ENCODE assay signal across 8 cellular contexts in the genomic region with DNA sequence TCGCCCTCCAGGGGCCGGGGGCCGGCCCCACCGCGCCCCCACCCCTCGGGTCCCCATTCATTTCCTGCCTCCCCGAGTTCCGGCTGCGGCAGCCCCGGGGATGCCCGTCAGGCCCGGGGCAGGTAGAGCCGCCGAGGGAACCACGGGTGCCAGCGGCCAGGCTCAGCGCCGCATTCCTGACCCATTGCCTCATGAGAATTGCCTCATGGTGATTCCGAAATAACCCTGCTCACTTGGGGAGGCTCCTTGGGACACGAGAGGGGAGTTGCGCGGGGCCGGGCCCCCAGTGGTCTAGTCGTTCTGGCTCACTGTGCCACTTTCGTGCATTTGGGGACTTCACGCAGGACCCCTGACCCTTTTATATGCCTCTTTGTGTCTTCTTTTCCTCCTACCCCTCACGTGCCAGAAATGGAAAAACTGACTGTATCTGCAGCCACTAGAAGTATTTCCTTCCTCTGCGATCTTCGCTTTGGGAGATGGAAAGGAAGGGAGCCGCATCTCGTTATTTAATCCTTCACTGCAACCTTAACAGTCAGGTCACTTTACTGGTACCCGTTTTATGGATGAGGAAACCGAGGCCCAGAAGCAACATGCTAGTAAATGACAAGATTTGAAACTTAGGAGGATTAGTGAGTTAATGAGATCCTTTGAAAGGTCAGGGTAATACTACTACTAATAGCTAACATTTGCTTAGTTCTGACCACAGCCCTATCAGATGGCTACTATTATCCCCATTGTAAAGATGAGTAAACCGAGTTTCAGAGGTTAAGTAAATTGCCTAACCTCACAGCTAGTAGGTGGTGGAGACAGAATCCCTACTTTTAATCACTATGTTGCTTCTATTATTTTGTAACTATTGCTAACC. TPM values are rescaled to one million over a fixed set of nuclear protein-coding genes. Genes with fewer than 3 reads are reported as not detected.
DNase-seq lines count a peak whose midpoint lies in the region; ATAC-seq and TF ChIP-seq lines count a peak whose summit lies in the region.

No MANE protein-coding gene starts in this region.

- POLR2A ChIA-PET in PC-3 (lab: Charles Lee; ENCODE audit: unreplicated experiment): interaction anchor here (0.7 kb wide), 1 partner anchor 535 kb away, joined by 3 read pairs; no protein-coding TSS in a partner anchor

- no peaks in the 10 kb centered on the region for H3K9me2 ChIP-seq in PC-3 (replicated peaks; ENCODE audit: low read length)

- DNase-seq in activated CD4-positive, alpha-beta T cell treated with anti-CD3 and anti-CD28 coated beads for 4 hours: peak; percentile 34 to 38
- DNase-seq in activated CD4-positive, alpha-beta T cell treated with anti-CD3 and anti-CD28 coated beads, Interleukin-2, amount 50 U/mL, for 48 hours: no peak
- DNase-seq in PC-3 (peak; percentile 79), caudate nucleus (lab: John Stamatoyannopoulos, UW) (peak in 6 of 61 donors; percentile 25 to 66 (median 42)), globus pallidus (ENCODE audit: low spot score) (no peak)
- DNase-seq in stimulated activated naive CD8-positive, alpha-beta T cell treated with anti-CD3 and anti-CD28 coated beads, Interleukin-15, Interleukin-2, amounts not matched to agents 100 U/mL and 50 U/mL, for 24 hours: no peak

- H3K9ac ChIP-seq in PC-3 (ENCODE audit: low read length): peak overlapping the region; percentile 97

- H3K4me2 ChIP-seq in PC-3 (ENCODE audit: low read length): peak overlapping the region; percentile 83

- H3K4me1 ChIP-seq in PC-3 (ENCODE audit: insufficient read depth, low read length): peaks cover 15% of the 10 kb centered on the region

- H3K79me2 ChIP-seq in PC-3 (ENCODE audit: low read length): peaks cover 62% of the 10 kb centered on the region

- CTCF ChIA-PET in PC-3 (lab: Charles Lee): no interaction called here

- BruUV-seq in PC-3 (replicated peaks; lab: Mats Ljungman, UMichigan): TSS peak; percentile 49

- intact Hi-C loops in PC-3 (cut with micrococcal nuclease): no loop called here

- H3K27me3 ChIP-seq in PC-3 (ENCODE audit: low read length): no peaks in the 10 kb centered on the region
- no peaks in the 10 kb centered on the region for H3K27me3 ChIP-seq in layer of hippocampus (ENCODE audit: control insufficient read depth, insufficient read depth, low read length)

- peak overlapping the region; percentile 99 for H2AFZ ChIP-seq in PC-3 (ENCODE audit: low read length)

- no peaks in the 10 kb centered on the region for H3K9me3 ChIP-seq in PC-3 (ENCODE audit: low read length)

- peak; percentile 33 for ATAC-seq in HG02870 (IDR thresholded peaks at IDR 0.05; ENCODE audit: unreplicated experiment)
- peak; percentile 68 for ATAC-seq in PC-3
- peak; percentile 9 for ATAC-seq in stimulated activated naive CD8-positive, alpha-beta T cell treated with anti-CD3 and anti-CD28 coated beads, Interleukin-15, Interleukin-2, amounts not matched to agents 100 U/mL and 50 U/mL, for 24 hours

- peaks cover 11% of the 10 kb centered on the region; the same call in 1 of the 2 replicates for H3K36me3 ChIP-seq in PC-3 (ENCODE audit: low read depth, low read length)

- peak overlapping the region; percentile 100 for H3K4me3 ChIP-seq in PC-3 (ENCODE audit: low read length)

- H4K20me1 ChIP-seq in PC-3 (ENCODE audit: low read length): peaks cover 33% of the 10 kb centered on the region

- no peaks in the 10 kb centered on the region for H3F3A ChIP-seq in PC-3 (ENCODE audit: low read length, unreplicated experiment)

- no peak; the same call in 1 of the 2 replicates for TF ChIP-seq CTCF in PC-3 (conservative IDR thresholded peaks at IDR 0.05; ENCODE audit: low read depth, low read length)

- H3K27ac ChIP-seq in PC-3 (ENCODE audit: low read length) (peak overlapping the region; percentile 51), caudate nucleus (ENCODE audit: low read depth, low read length) (peak overlapping the region; percentile 85), layer of hippocampus (ENCODE audit: low read depth, low read length) (peak overlapping the region; percentile 96)

RNA-seq across cellular contexts. Expression of a gene that starts 0.8 kb away (rescaled TPM):
- 121 and 137 TPM in 2 replicates for total RNA-seq in PC-3 (2014; rRNA removed)

RNA-seq across cellular contexts. Expression of a gene that starts 10.1 kb away (rescaled TPM):
- total RNA-seq in PC-3 (2014; rRNA removed): 1,342 and 1,509 TPM in 2 replicates

RNA-seq across cellular contexts. Expression of a gene that starts 37.3 kb away (rescaled TPM):
- total RNA-seq in PC-3 (2014; rRNA removed): 24.6 and 31.2 TPM in 2 replicates

Comparison
In these comparisons a context has a peak if more than half of its experiments do, and no peak if none do; other contexts are left out.
1. DNase-seq: peak in activated CD4-positive, alpha-beta T cell treated with anti-CD3 and anti-CD28 coated beads for 4 hours (2 of 2) and PC-3 (single experiment); none in activated CD4-positive, alpha-beta T cell treated with anti-CD3 and anti-CD28 coated beads, Interleukin-2, amount 50 U/mL, for 48 hours (0 of 2), stimulated activated naive CD8-positive, alpha-beta T cell treated with anti-CD3 and anti-CD28 coated beads, Interleukin-15, Interleukin-2, amounts not matched to agents 100 U/mL and 50 U/mL, for 24 hours (single experiment) and globus pallidus (single experiment).
2. ATAC-seq: peak in every context shown above with its lines; median percentile 68 in PC-3; 33 in HG02870; 9 in stimulated activated naive CD8-positive, alpha-beta T cell treated with anti-CD3 and anti-CD28 coated beads, Interleukin-15, Interleukin-2, amounts not matched to agents 100 U/mL and 50 U/mL, for 24 hours.
3. Peak in every context shown above with its lines, with median percentiles within 50 percentile points of each other: H3K27ac ChIP-seq.